ENCODE assay signal across 16 cellular contexts in the genomic region with DNA sequence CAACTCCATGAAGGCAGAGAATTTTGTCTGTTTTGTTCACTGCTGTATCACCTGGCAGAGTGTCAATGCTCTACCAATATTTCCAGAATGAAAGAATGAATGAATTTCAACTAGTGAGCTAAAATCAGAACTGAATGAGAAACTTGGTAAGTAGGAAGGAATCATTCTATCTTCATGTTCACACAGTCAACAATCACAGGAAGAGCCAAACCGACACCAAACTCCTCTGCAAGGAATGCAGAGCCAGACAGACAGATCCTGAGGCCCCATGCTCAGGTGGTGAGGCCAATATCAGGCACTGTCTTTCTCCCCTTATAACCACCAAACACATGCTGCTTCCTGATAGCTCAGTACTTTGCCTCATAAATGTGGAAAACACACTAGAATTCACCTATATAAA.
A peak's percentile ranks its signal among the peaks of the same experiment; 100 is the strongest.
DNase-seq lines count a peak whose midpoint lies in the region; ATAC-seq and TF ChIP-seq lines count a peak whose summit lies in the region.
"Had no signal": no experiment of that assay in that cellular context is flagged by ENCODE, and none has a peak within 500 bp of the region (broad histone marks: within the 10 kb centered on the region; RNA-seq: fewer than 3 reads in every experiment).

No MANE protein-coding gene starts in this region.

- DNase-seq in GM23338 (ENCODE audit: low spot score) (no peak), ascending aorta (ENCODE audit: low spot score in 2 of 2) (no peak), left lung (no peak), NCI-H2029 treated with DMSO at 0.1 percent for 48 hours (lab: John Stamatoyannopoulos, UW) (no peak)
- DNase-seq in stimulated activated CD4-positive, alpha-beta T cell treated with anti-CD3 and anti-CD28 coated beads, Interleukin-2, amount 100 ng/mL, for 24 hours, result no peak
- DNase-seq: activated CD4-positive, alpha-beta T cell treated with anti-CD3 and anti-CD28 coated beads for 48 hours; activated T-cell treated with anti-CD3 and anti-CD28 coated beads, Interleukin-2, amount 50 U/mL, for 4 hours; effector memory CD8-positive, alpha-beta T cell; NCI-H187; NCI-H524; stimulated activated naive CD4-positive, alpha-beta T cell had no signal

- H3K4me3 ChIP-seq in GM23338 (no peak overlapping the region), ascending aorta (no peak overlapping the region), left lung (no peak overlapping the region), skeletal muscle satellite cell (ENCODE audit: low read length) (no peak overlapping the region)

- no peaks in the 10 kb centered on the region for H4K20me1 ChIP-seq in GM23338 (replicated peaks; ENCODE audit: insufficient read depth)

- H3K36me3 Mint-ChIP-seq in GM23338 (ENCODE audit: low read depth), result peaks cover 8% of the 10 kb centered on the region

- peaks cover 69% of the 10 kb centered on the region for H3K79me2 ChIP-seq in GM23338 (replicated peaks; ENCODE audit: insufficient read depth)

- H3K27ac Mint-ChIP-seq in GM23338, result peak overlapping the region; percentile 56
- H3K27ac Mint-ChIP-seq: T-helper 2 cell treated with Interferon-gamma antibody and Interleukin-4, amounts not matched to agents 5 μg/mL and 100 μg/mL, for 36 hours had no signal

- intact Hi-C loops in ascending aorta (cut with DNase I), result no loop called here
- intact Hi-C loops in left lung (cut with DNase I), result no loop called here

- no peaks in the 10 kb centered on the region for H3K9me2 ChIP-seq in GM23338 (ENCODE audit: insufficient read depth)

- H3K4me2 ChIP-seq in GM23338 (no peak overlapping the region; the same call in 1 of the 2 replicates), skeletal muscle satellite cell (ENCODE audit: low read length) (no peak overlapping the region)

- H3K4me1 ChIP-seq in GM23338 (ENCODE audit: insufficient read depth), result peaks cover 42% of the 10 kb centered on the region
- peaks cover 5 to 18% of the 10 kb centered on the region in 2 donors for H3K4me1 ChIP-seq in ascending aorta
- peaks cover 17 to 32% of the 10 kb centered on the region in 2 donors for H3K4me1 ChIP-seq in left lung
- H3K4me1 ChIP-seq in skeletal muscle satellite cell (ENCODE audit: control insufficient read depth, insufficient read depth, low read length), result peaks cover 22% of the 10 kb centered on the region

- H3K4me1 Mint-ChIP-seq in GM23338, result peaks cover 44% of the 10 kb centered on the region

- H3K27me3 ChIP-seq in GM23338 (ENCODE audit: insufficient read depth) (no peaks in the 10 kb centered on the region), ascending aorta (no peaks in the 10 kb centered on the region), left lung (no peaks in the 10 kb centered on the region), skeletal muscle satellite cell (ENCODE audit: control insufficient read depth, insufficient read depth, low read length) (no peaks in the 10 kb centered on the region)

- H3K9ac ChIP-seq in skeletal muscle satellite cell (ENCODE audit: low read depth, low read length), result peak overlapping the region; percentile 36

- H3F3A ChIP-seq in GM23338 (replicated peaks; ENCODE audit: low read depth), result no peaks in the 10 kb centered on the region

- H2AFZ ChIP-seq in GM23338, result no peak overlapping the region

- no peaks in the 10 kb centered on the region for H3K27me3 Mint-ChIP-seq in GM23338 (ENCODE audit: insufficient read depth, low read depth, poor library complexity)
- H3K27me3 Mint-ChIP-seq: effector memory CD8-positive, alpha-beta T cell had no signal

- H3K9me3 ChIP-seq in ascending aorta, result no peaks in the 10 kb centered on the region
- no peaks in the 10 kb centered on the region for H3K9me3 ChIP-seq in left lung
- no peaks in the 10 kb centered on the region for H3K9me3 ChIP-seq in skeletal muscle satellite cell (replicated peaks; ENCODE audit: low read length)

- no peak overlapping the region for H3K4me3 Mint-ChIP-seq in GM23338
- H3K4me3 Mint-ChIP-seq: activated T-cell treated with anti-CD3 and anti-CD28 coated beads, Interleukin-2, amount 50 U/mL, for 4 hours; effector memory CD8-positive, alpha-beta T cell; T-helper 2 cell treated with Interferon-gamma antibody and Interleukin-4, amounts not matched to agents 5 μg/mL and 100 μg/mL, for 36 hours had no signal

- H3K9me3 Mint-ChIP-seq in GM23338, result no peaks in the 10 kb centered on the region
- H3K9me3 Mint-ChIP-seq: activated T-cell treated with anti-CD3 and anti-CD28 coated beads, Interleukin-2, amount 50 U/mL, for 4 hours; effector memory CD8-positive, alpha-beta T cell; T-helper 2 cell treated with Interferon-gamma antibody and Interleukin-4, amounts not matched to agents 5 μg/mL and 100 μg/mL, for 36 hours had no signal

- TF ChIP-seq CTCF in GM23338 (conservative IDR thresholded peaks at IDR 0.05; ENCODE audit: low read depth in 2 of 2) (no peak), ascending aorta (IDR thresholded peaks at IDR 0.05) (no peak), left lung (IDR thresholded peaks at IDR 0.05) (no peak)

- H3K36me3 ChIP-seq in GM23338 (ENCODE audit: insufficient read depth), result no peaks in the 10 kb centered on the region
- H3K36me3 ChIP-seq in ascending aorta, result no peaks in the 10 kb centered on the region
- no peaks in the 10 kb centered on the region for H3K36me3 ChIP-seq in left lung
- no peaks in the 10 kb centered on the region for H3K36me3 ChIP-seq in skeletal muscle satellite cell (ENCODE audit: insufficient read depth, low read length)

- ATAC-seq in GM23338, result no peak
- ATAC-seq in left lung, result no peak
- no peak for ATAC-seq in GM19452 (IDR thresholded peaks at IDR 0.05; ENCODE audit: unreplicated experiment)
- ATAC-seq in GM21576 (IDR thresholded peaks at IDR 0.05; ENCODE audit: unreplicated experiment), result no peak
- ATAC-seq: activated T-cell treated with anti-CD3 and anti-CD28 coated beads, Interleukin-2, amount 50 U/mL, for 4 hours; effector memory CD8-positive, alpha-beta T cell had no signal

- H3K27ac ChIP-seq in GM23338 (ENCODE audit: low read depth) (peak overlapping the region; percentile 12; the same call in 1 of the 2 replicates), ascending aorta (peak overlapping the region; percentile 29 to 47), left lung (peak overlapping the region; percentile 41 to 65)
- H3K27ac ChIP-seq: HL-60 had no signal

TF ChIP-seq in GM23338, 12 proteins besides CTCF, POLR2A, EP300 and RAD21 (continues in another document):
- TF ChIP-seq, protein P1, sequence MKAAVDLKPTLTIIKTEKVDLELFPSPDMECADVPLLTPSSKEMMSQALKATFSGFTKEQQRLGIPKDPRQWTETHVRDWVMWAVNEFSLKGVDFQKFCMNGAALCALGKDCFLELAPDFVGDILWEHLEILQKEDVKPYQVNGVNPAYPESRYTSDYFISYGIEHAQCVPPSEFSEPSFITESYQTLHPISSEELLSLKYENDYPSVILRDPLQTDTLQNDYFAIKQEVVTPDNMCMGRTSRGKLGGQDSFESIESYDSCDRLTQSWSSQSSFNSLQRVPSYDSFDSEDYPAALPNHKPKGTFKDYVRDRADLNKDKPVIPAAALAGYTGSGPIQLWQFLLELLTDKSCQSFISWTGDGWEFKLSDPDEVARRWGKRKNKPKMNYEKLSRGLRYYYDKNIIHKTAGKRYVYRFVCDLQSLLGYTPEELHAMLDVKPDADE (IDR thresholded peaks at IDR 0.05), result no peak
- TF ChIP-seq EZH2 (IDR thresholded peaks at IDR 0.05; ENCODE audit: low read depth, unreplicated experiment) (no peak), STAT1 (IDR thresholded peaks at IDR 0.05; ENCODE audit: unreplicated experiment) (no peak)
- TF ChIP-seq, protein P2, sequence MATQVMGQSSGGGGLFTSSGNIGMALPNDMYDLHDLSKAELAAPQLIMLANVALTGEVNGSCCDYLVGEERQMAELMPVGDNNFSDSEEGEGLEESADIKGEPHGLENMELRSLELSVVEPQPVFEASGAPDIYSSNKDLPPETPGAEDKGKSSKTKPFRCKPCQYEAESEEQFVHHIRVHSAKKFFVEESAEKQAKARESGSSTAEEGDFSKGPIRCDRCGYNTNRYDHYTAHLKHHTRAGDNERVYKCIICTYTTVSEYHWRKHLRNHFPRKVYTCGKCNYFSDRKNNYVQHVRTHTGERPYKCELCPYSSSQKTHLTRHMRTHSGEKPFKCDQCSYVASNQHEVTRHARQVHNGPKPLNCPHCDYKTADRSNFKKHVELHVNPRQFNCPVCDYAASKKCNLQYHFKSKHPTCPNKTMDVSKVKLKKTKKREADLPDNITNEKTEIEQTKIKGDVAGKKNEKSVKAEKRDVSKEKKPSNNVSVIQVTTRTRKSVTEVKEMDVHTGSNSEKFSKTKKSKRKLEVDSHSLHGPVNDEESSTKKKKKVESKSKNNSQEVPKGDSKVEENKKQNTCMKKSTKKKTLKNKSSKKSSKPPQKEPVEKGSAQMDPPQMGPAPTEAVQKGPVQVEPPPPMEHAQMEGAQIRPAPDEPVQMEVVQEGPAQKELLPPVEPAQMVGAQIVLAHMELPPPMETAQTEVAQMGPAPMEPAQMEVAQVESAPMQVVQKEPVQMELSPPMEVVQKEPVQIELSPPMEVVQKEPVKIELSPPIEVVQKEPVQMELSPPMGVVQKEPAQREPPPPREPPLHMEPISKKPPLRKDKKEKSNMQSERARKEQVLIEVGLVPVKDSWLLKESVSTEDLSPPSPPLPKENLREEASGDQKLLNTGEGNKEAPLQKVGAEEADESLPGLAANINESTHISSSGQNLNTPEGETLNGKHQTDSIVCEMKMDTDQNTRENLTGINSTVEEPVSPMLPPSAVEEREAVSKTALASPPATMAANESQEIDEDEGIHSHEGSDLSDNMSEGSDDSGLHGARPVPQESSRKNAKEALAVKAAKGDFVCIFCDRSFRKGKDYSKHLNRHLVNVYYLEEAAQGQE (IDR thresholded peaks at IDR 0.05; ENCODE audit: unreplicated experiment), result no peak
